ENCODE assay signal across 11 cellular contexts in genomic region chr6:1940381-1940780, GRCh38.
DNase-seq lines count a peak whose midpoint lies in the region; ATAC-seq and TF ChIP-seq lines count a peak whose summit lies in the region.
"Had no signal": no experiment of that assay in that cellular context is flagged by ENCODE, and none has a peak within 500 bp of the region (broad histone marks: within the 10 kb centered on the region; RNA-seq: fewer than 3 reads in every experiment).

No MANE protein-coding gene starts in this region.

- H3K4me3 ChIP-seq in mammary epithelial cell (replicated peaks in 1 of 3; ENCODE audit: insufficient read depth in 1 of 3, low read depth in 2 of 3, low read length in 3 of 3) (no peak overlapping the region), right atrium auricular region (no peak overlapping the region)
- H3K4me3 ChIP-seq: BLaER1 treated with 17β-estradiol and CSF1 and Interleukin-3, amounts not matched to agents 10 nM and 100 nM had no signal

- no peaks in the 10 kb centered on the region for H3K36me3 ChIP-seq in mammary epithelial cell (ENCODE audit: insufficient read depth, low read length)
- H3K36me3 ChIP-seq in right atrium auricular region: no peaks in the 10 kb centered on the region

- 19% methylated on average over 2 of the region's 2 CpGs for WGBS in mammary epithelial cell (ENCODE audit: low coverage, missing lambda C conversion rate)

- intact Hi-C loops in mammary epithelial cell (cut with micrococcal nuclease) (no loop called here), left colon (cut with DNase I, micrococcal nuclease) (no loop called here)

- H3K27ac ChIP-seq in mammary epithelial cell (ENCODE audit: insufficient read depth, low read depth, low read length): no peak overlapping the region
- no peak overlapping the region for H3K27ac ChIP-seq in right atrium auricular region
- H3K27ac ChIP-seq: BLaER1 treated with 17β-estradiol and CSF1 and Interleukin-3, amounts not matched to agents 10 nM and 100 nM had no signal

- no peak overlapping the region for H3K9ac ChIP-seq in mammary epithelial cell (ENCODE audit: insufficient read depth, low read length)
- H3K9ac ChIP-seq: BLaER1 treated with 17β-estradiol and CSF1 and Interleukin-3, amounts not matched to agents 10 nM and 100 nM had no signal

- no peak for TF ChIP-seq CTCF in GM20000 (IDR thresholded peaks at IDR 0.05; ENCODE audit: extremely low read depth, missing control alignments)
- TF ChIP-seq CTCF in mammary epithelial cell (conservative IDR thresholded peaks at IDR 0.05 in 1 of 2, IDR thresholded peaks at IDR 0.05 in 1 of 2; ENCODE audit: extremely low read depth in 1 of 2, insufficient read depth in 1 of 2, low read depth in 1 of 2, low read length in 2 of 2): no peak
- TF ChIP-seq CTCF in right atrium auricular region (IDR thresholded peaks at IDR 0.05): no peak

- DNase-seq in GM20000 (ENCODE audit: low spot score) (peak; percentile 48), kidney glomerular epithelial cell (lab: John Stamatoyannopoulos, UW) (peak; percentile 68), mammary epithelial cell (no peak), left colon (no peak), right atrium auricular region (ENCODE audit: low spot score) (no peak)
- DNase-seq: activated CD8-positive, alpha-beta memory T cell treated with anti-CD3 and anti-CD28 coated beads for 24 hours; NCI-H2171 had no signal

- in situ Hi-C loops in mammary epithelial cell (cut with MboI; ENCODE audit: low sequenced_read_pairs in 2 of 2): no loop called here

- H4K20me1 ChIP-seq in mammary epithelial cell (ENCODE audit: insufficient read depth, low read length): no peaks in the 10 kb centered on the region
- H4K20me1 ChIP-seq: BLaER1 treated with 17β-estradiol and CSF1 and Interleukin-3, amounts not matched to agents 10 nM and 100 nM had no signal

- H3K9me3 ChIP-seq in mammary epithelial cell (replicated peaks; ENCODE audit: insufficient read depth, low read length): no peaks in the 10 kb centered on the region
- H3K9me3 ChIP-seq in right atrium auricular region: no peaks in the 10 kb centered on the region

- dilution Hi-C loops in mammary epithelial cell (cut with HindIII; ENCODE audit: low sequenced_read_pairs): no loop called here

- no TSS peak for BruUV-seq in mammary epithelial cell (replicated peaks; lab: Mats Ljungman, UMichigan)

- H3K4me1 ChIP-seq in mammary epithelial cell (ENCODE audit: insufficient read depth, low read length): no peaks in the 10 kb centered on the region
- no peaks in the 10 kb centered on the region for H3K4me1 ChIP-seq in right atrium auricular region

- no peak overlapping the region for H2AFZ ChIP-seq in mammary epithelial cell (ENCODE audit: low read depth, low read length)

- H3K4me2 ChIP-seq in mammary epithelial cell (ENCODE audit: insufficient read depth, low read depth, low read length): no peak overlapping the region

- peak; percentile 60 for ATAC-seq in GM18498 (IDR thresholded peaks at IDR 0.05; ENCODE audit: unreplicated experiment)
- ATAC-seq in HG03565 (IDR thresholded peaks at IDR 0.05; ENCODE audit: unreplicated experiment): peak; percentile 66
- no peak for ATAC-seq in GM18870 (IDR thresholded peaks at IDR 0.05; ENCODE audit: unreplicated experiment)
- ATAC-seq in left colon: no peak

- CTCF ChIA-PET in mammary epithelial cell (lab: Charles Lee; ENCODE audit: low non-redundant PET): no interaction called here

- H3K79me2 ChIP-seq in mammary epithelial cell (ENCODE audit: insufficient read depth, low read length): no peaks in the 10 kb centered on the region

- H3K27me3 ChIP-seq in mammary epithelial cell (ENCODE audit: insufficient read depth, low read length): no peaks in the 10 kb centered on the region
- no peaks in the 10 kb centered on the region for H3K27me3 ChIP-seq in right atrium auricular region
- H3K27me3 ChIP-seq: BLaER1 treated with 17β-estradiol and CSF1 and Interleukin-3, amounts not matched to agents 10 nM and 100 nM had no signal

Comparison
In these comparisons a context has a peak if more than half of its experiments do, and no peak if none do; other contexts are left out.
1. ATAC-seq: peak in GM18498 (single experiment) and HG03565 (single experiment); none in GM18870 (single experiment) and left colon (single experiment).
2. DNase-seq: peak in GM20000 (single experiment) and kidney glomerular epithelial cell (single experiment); none in mammary epithelial cell (single experiment), left colon (0 of 2) and right atrium auricular region (single experiment).